In genomic region chr19:55232284-55232597, GRCh38 we compare ENCODE assay signal across 1 cellular context.
A peak's percentile ranks its signal among the peaks of the same experiment; 100 is the strongest.
TF ChIP-seq lines count a peak whose summit lies in the region.

No MANE protein-coding gene starts in this region.

TF ChIP-seq in HepG2, 621 proteins besides CTCF, POLR2A, EP300 and RAD21:
- TF ChIP-seq ZBTB38 (CRISPR knock-in tag; IDR thresholded peaks at IDR 0.05), result peak; percentile 65; the same call in 1 of the 2 replicates
- no peak for TF ChIP-seq MXD1 (CRISPR knock-in tag; IDR thresholded peaks at IDR 0.05)
